In the genomic region with DNA sequence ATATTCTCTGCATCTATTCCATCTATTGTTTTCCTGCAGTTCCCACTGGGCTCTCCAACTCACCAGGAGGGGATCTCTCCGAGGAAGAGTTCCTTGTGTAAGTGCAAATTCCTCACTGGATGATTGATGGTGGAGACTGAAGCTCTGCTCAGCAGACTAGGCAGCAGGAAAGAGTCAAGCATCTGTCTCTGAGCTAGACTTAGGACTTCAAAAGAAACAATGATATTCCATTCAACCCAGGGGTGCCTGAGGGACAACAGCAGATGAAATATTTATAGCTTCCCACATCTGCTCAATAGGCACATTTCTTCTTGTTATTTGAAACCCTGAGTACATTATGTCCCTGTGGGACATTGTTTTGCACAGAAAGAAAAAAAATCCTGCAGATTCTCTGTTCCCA, we compare ENCODE assay signal across 19 cellular contexts. TPM values are rescaled to one million over a fixed set of nuclear protein-coding genes. Genes with fewer than 3 reads are reported as not detected.
A peak's percentile ranks its signal among the peaks of the same experiment; 100 is the strongest.
DNase-seq lines count a peak whose midpoint lies in the region; ATAC-seq and TF ChIP-seq lines count a peak whose summit lies in the region.
"Had no signal": no experiment of that assay in that cellular context is flagged by ENCODE, and none has a peak within 500 bp of the region (broad histone marks: within the 10 kb centered on the region; RNA-seq: fewer than 3 reads in every experiment).

Gene OR7A5, minus strand, starts transcription at position 175 of the 400 bp plus-strand sequence. CDS start 6,944 bp downstream, outside the sequence.
Gene OR7C1, minus strand, starts transcription at position 175 of the 400 bp plus-strand sequence. CDS start 35,049 bp downstream, outside the sequence.

- no peak within 1 kb of the TSS for H3K4me3 Mint-ChIP-seq in effector memory CD8-positive, alpha-beta T cell
- no peak within 1 kb of the TSS for H3K4me3 Mint-ChIP-seq in natural killer cell treated with Interleukin-12 subunit alpha and Interleukin-12 subunit beta and Interleukin-15 and Interleukin-18, amount 100 ng/mL, for 72 hours
- H3K4me3 Mint-ChIP-seq: dendritic cell treated with granulocyte-macrophage colony-stimulating factor and Interleukin-4, amounts not matched to agents 40 ng/mL and 50 ng/mL, for 4 days; memory B cell; T-helper 1 cell treated with Interleukin-12 subunit alpha and Interleukin-12 subunit beta and Interleukin-4 antibody, amounts not matched to agents 30 μg/mL and 1 μg/mL, for 36 hours had no signal

- in situ Hi-C loops in astrocyte of the spinal cord (cut with HindIII; ENCODE audit: low sequenced_read_pairs) = no loop called here

- DNase-seq in H7 (peak; percentile 38), astrocyte of the spinal cord (ENCODE audit: low read depth, low spot score) (peak; percentile 20), iris pigment epithelial cell (ENCODE audit: low read depth) (peak; percentile 7)
- no peak for DNase-seq in effector memory CD8-positive, alpha-beta T cell
- DNase-seq in activated CD4-positive, alpha-beta T cell treated with anti-CD3 and anti-CD28 coated beads, Interleukin-2, amount 50 U/mL, for 4 hours = no peak
- DNase-seq in stimulated activated CD4-positive, alpha-beta T cell treated with anti-CD3 and anti-CD28 coated beads, Interleukin-15, amount 100 ng/mL, for 24 hours = no peak
- no peak for DNase-seq in natural killer cell treated with Interleukin-12 subunit alpha and Interleukin-12 subunit beta and Interleukin-15 and Interleukin-18, amount 100 ng/mL, for 72 hours (ENCODE audit: low spot score)
- DNase-seq: activated naive CD4-positive, alpha-beta T cell; AML-193; DMS153; esophagus squamous epithelium; stimulated activated naive CD4-positive, alpha-beta T cell had no signal

- no peak within 1 kb of the TSS for H3K4me3 ChIP-seq in H7 (ENCODE audit: insufficient read depth, low read depth, low read length)
- no peak within 1 kb of the TSS for H3K4me3 ChIP-seq in astrocyte of the spinal cord (ENCODE audit: low read depth, low read length)
- H3K4me3 ChIP-seq in skeletal muscle satellite cell (ENCODE audit: low read length) = no peak within 1 kb of the TSS
- H3K4me3 ChIP-seq: esophagus squamous epithelium, skin epidermis had no signal

- no peaks in the 10 kb centered on the region for H3K4me1 ChIP-seq in skeletal muscle satellite cell (ENCODE audit: control insufficient read depth, insufficient read depth, low read length)

- H3K36me3 ChIP-seq in H7 (replicated peaks; ENCODE audit: control insufficient read depth, insufficient read depth, low read length) (no peaks in the 10 kb centered on the region), skeletal muscle satellite cell (ENCODE audit: insufficient read depth, low read length) (no peaks in the 10 kb centered on the region)
- H3K36me3 ChIP-seq: esophagus squamous epithelium, neutrophil had no signal

- H3K27me3 ChIP-seq in H7 (ENCODE audit: control insufficient read depth, insufficient read depth, low read length) (no peaks in the 10 kb centered on the region), skeletal muscle satellite cell (ENCODE audit: control insufficient read depth, insufficient read depth, low read length) (no peaks in the 10 kb centered on the region)
- H3K27me3 ChIP-seq: neutrophil had no signal

- no peak within 1 kb of the TSS for H3K27ac Mint-ChIP-seq in effector memory CD8-positive, alpha-beta T cell
- H3K27ac Mint-ChIP-seq in natural killer cell treated with Interleukin-12 subunit alpha and Interleukin-12 subunit beta and Interleukin-15 and Interleukin-18, amount 100 ng/mL, for 72 hours = no peak within 1 kb of the TSS
- H3K27ac Mint-ChIP-seq: dendritic cell treated with granulocyte-macrophage colony-stimulating factor and Interleukin-4, amounts not matched to agents 40 ng/mL and 50 ng/mL, for 4 days; memory B cell; T-helper 1 cell treated with Interleukin-12 subunit alpha and Interleukin-12 subunit beta and Interleukin-4 antibody, amounts not matched to agents 30 μg/mL and 1 μg/mL, for 36 hours had no signal

- no peaks in the 10 kb centered on the region for H3K4me1 Mint-ChIP-seq in effector memory CD8-positive, alpha-beta T cell (ENCODE audit: low read depth in 2 of 2)
- no peaks in the 10 kb centered on the region for H3K4me1 Mint-ChIP-seq in natural killer cell treated with Interleukin-12 subunit alpha and Interleukin-12 subunit beta and Interleukin-15 and Interleukin-18, amount 100 ng/mL, for 72 hours (ENCODE audit: low read depth in 2 of 2)

- no peaks in the 10 kb centered on the region for H3K36me3 Mint-ChIP-seq in effector memory CD8-positive, alpha-beta T cell (ENCODE audit: insufficient read depth)
- H3K36me3 Mint-ChIP-seq in natural killer cell treated with Interleukin-12 subunit alpha and Interleukin-12 subunit beta and Interleukin-15 and Interleukin-18, amount 100 ng/mL, for 72 hours = no peaks in the 10 kb centered on the region
- H3K36me3 Mint-ChIP-seq: memory B cell had no signal

- peak within 1 kb of the TSS; percentile 16 for H3K4me2 ChIP-seq in skeletal muscle satellite cell (ENCODE audit: low read length)

- H3K27me3 Mint-ChIP-seq in effector memory CD8-positive, alpha-beta T cell = peaks cover 24 to 55% of the 10 kb centered on the region in 2 donors
- H3K27me3 Mint-ChIP-seq in natural killer cell treated with Interleukin-12 subunit alpha and Interleukin-12 subunit beta and Interleukin-15 and Interleukin-18, amount 100 ng/mL, for 72 hours = peaks cover 6 to 11% of the 10 kb centered on the region in 2 donors

- no peaks in the 10 kb centered on the region for H3K9me3 ChIP-seq in skeletal muscle satellite cell (replicated peaks; ENCODE audit: low read length)
- H3K9me3 ChIP-seq: esophagus squamous epithelium, neutrophil had no signal

- H3K9ac ChIP-seq in skeletal muscle satellite cell (ENCODE audit: low read depth, low read length) = no peak within 1 kb of the TSS

- TF ChIP-seq CTCF in astrocyte of the spinal cord (IDR thresholded peaks at IDR 0.05; ENCODE audit: low read depth, low read length) = no peak

- no peaks in the 10 kb centered on the region for H3K9me3 Mint-ChIP-seq in effector memory CD8-positive, alpha-beta T cell
- no peaks in the 10 kb centered on the region for H3K9me3 Mint-ChIP-seq in natural killer cell treated with Interleukin-12 subunit alpha and Interleukin-12 subunit beta and Interleukin-15 and Interleukin-18, amount 100 ng/mL, for 72 hours
- H3K9me3 Mint-ChIP-seq: dendritic cell treated with granulocyte-macrophage colony-stimulating factor and Interleukin-4, amounts not matched to agents 40 ng/mL and 50 ng/mL, for 4 days; memory B cell; T-helper 1 cell treated with Interleukin-12 subunit alpha and Interleukin-12 subunit beta and Interleukin-4 antibody, amounts not matched to agents 30 μg/mL and 1 μg/mL, for 36 hours had no signal

- no peak for ATAC-seq in effector memory CD8-positive, alpha-beta T cell (replicated peaks)
- no peak for ATAC-seq in natural killer cell treated with Interleukin-12 subunit alpha and Interleukin-12 subunit beta and Interleukin-15 and Interleukin-18, amount 100 ng/mL, for 72 hours
- ATAC-seq: activated CD4-positive, CD25-positive, alpha-beta regulatory T cell treated with anti-CD3 and anti-CD28 coated beads, Interleukin-2, amount 50 U/mL, for 24 hours had no signal

RNA-seq across cellular contexts. Expression of gene OR7A5, which starts in this region (rescaled TPM):
- total RNA-seq in H7 (2014; rRNA removed; shearing (Covaris generic)) = not detected in 2 replicates
- total RNA-seq in skeletal muscle satellite cell (2012; rRNA removed) = not detected in 2 replicates
- total RNA-seq in natural killer cell treated with Interleukin-12 subunit alpha and Interleukin-12 subunit beta and Interleukin-15 and Interleukin-18, amount 100 ng/mL, for 72 hours = not detected

RNA-seq across cellular contexts. Expression of gene OR7C1, which starts in this region (rescaled TPM):
- total RNA-seq in H7 (2014; rRNA removed; shearing (Covaris generic)) = not detected in 2 replicates
- total RNA-seq in skeletal muscle satellite cell (2012; rRNA removed) = under 0.01 TPM in 1 of 2 replicates, not detected in the other
- total RNA-seq in natural killer cell treated with Interleukin-12 subunit alpha and Interleukin-12 subunit beta and Interleukin-15 and Interleukin-18, amount 100 ng/mL, for 72 hours = not detected
- total RNA-seq: esophagus squamous epithelium had no signal

Comparison
In these comparisons a context has a peak if more than half of its experiments do, and no peak if none do; other contexts are left out.
1. Peak in DNase-seq in H7; RNA of the genes that start here not detected or under 1 TPM.
2. DNase-seq: peak in astrocyte of the spinal cord (single experiment) and iris pigment epithelial cell (single experiment); none in effector memory CD8-positive, alpha-beta T cell (0 of 3), activated CD4-positive, alpha-beta T cell treated with anti-CD3 and anti-CD28 coated beads, Interleukin-2, amount 50 U/mL, for 4 hours (0 of 2), stimulated activated CD4-positive, alpha-beta T cell treated with anti-CD3 and anti-CD28 coated beads, Interleukin-15, amount 100 ng/mL, for 24 hours (single experiment) and natural killer cell treated with Interleukin-12 subunit alpha and Interleukin-12 subunit beta and Interleukin-15 and Interleukin-18, amount 100 ng/mL, for 72 hours (single experiment).